ENCODE assay signal across 8 cellular contexts in the genomic region with DNA sequence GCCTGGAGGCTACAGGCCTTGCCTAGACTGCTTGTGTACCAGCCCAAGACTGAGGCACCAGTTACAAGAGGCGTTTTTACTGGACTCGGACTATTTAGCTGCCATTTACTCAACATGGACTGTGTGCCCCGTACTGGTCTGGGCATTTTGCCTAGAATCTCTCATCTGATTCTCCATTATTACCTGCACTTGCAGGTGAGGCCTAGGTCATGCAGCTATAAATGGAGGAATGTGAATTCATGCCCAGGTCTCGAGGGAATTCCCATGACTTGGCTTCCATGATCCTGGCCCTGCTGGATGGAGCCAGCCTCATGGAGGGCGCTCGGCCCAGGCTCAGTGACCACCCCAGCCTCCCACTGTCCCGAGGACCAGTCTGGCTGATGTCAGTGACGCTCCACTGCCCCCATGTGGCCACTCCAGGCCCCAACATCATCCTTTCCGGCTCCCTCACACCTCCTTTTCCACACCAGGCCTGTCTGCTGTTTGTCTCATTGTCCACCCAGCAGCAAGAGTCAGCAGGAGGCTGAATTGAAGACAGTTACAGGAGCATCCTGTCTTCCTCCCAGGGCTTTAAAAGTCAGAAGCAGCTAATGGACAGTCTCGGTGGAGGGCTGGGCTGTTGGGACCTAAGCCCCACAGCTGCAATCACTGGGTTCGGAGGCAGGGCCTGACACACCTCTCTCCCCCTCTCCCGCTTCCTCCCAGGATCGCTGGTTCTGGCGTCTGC. TPM values are rescaled to one million over a fixed set of nuclear protein-coding genes. Genes with fewer than 3 reads are reported as not detected.
A peak's percentile ranks its signal among the peaks of the same experiment; 100 is the strongest.
DNase-seq lines count a peak whose midpoint lies in the region; ATAC-seq and TF ChIP-seq lines count a peak whose summit lies in the region.

No MANE protein-coding gene starts in this region.

- WGBS in GM23248 (ENCODE audit: low coverage in 1 of 2, low lambda C conversion rate in 2 of 2, missing lambda C conversion rate in 2 of 2), 2 experiments: 53 to 57% methylated on average over 14 of the region's 14 CpGs

- H3K27me3 ChIP-seq in BJ (ENCODE audit: control insufficient read depth, insufficient read depth, low read length) (no peaks in the 10 kb centered on the region), GM23248 (replicated peaks; ENCODE audit: insufficient read depth) (no peaks in the 10 kb centered on the region)

- no peak overlapping the region for H2AFZ ChIP-seq in GM23248

- H3K27me3 Mint-ChIP-seq in activated T-cell treated with anti-CD3 and anti-CD28 coated beads, Interleukin-2, amount 50 U/mL, for 4 hours (ENCODE audit: low read depth): no peaks in the 10 kb centered on the region
- H3K27me3 Mint-ChIP-seq in neural crest cell (ENCODE audit: low read depth): no peaks in the 10 kb centered on the region

- H3K9me2 ChIP-seq in GM23248 (ENCODE audit: insufficient read depth): no peaks in the 10 kb centered on the region

- no peak overlapping the region for H3K9ac ChIP-seq in GM23248

- H3K4me1 Mint-ChIP-seq in activated T-cell treated with anti-CD3 and anti-CD28 coated beads, Interleukin-2, amount 50 U/mL, for 4 hours (ENCODE audit: low read depth): peaks cover 3% of the 10 kb centered on the region
- peaks cover 5% of the 10 kb centered on the region for H3K4me1 Mint-ChIP-seq in neural crest cell

- CTCF ChIA-PET in BJ (lab: Yijun Ruan, JAX): interaction anchor here (0.7 to 3.9 kb wide), 17 partner anchors 10 to 173 kb away, joined by 3 to 27 read pairs (median 5); a partner anchor contains a TSS

- no peak overlapping the region for H3K4me3 ChIP-seq in BJ (ENCODE audit: low read depth, low read length)
- no peak overlapping the region for H3K4me3 ChIP-seq in GM23248
- no peak overlapping the region for H3K4me3 ChIP-seq in fibroblast of pulmonary artery (replicated peaks; ENCODE audit: low read depth, low read length)

- in situ Hi-C loops in GM23248 (cut with MboI): no loop called here

- no peak overlapping the region for H3K4me2 ChIP-seq in GM23248 (ENCODE audit: unreplicated experiment)

- H3K36me3 ChIP-seq in BJ (ENCODE audit: control insufficient read depth, insufficient read depth, low read length) (peaks cover 10% of the 10 kb centered on the region), GM23248 (ENCODE audit: low read depth) (no peaks in the 10 kb centered on the region)

- TF ChIP-seq CTCF in BJ (IDR thresholded peaks at IDR 0.05; ENCODE audit: insufficient read depth, low read depth, low read length): peak; percentile 89
- TF ChIP-seq CTCF in fibroblast of pulmonary artery (IDR thresholded peaks at IDR 0.05; ENCODE audit: low read length, missing control alignments): peak; percentile 87
- TF ChIP-seq CTCF in neural crest cell (conservative IDR thresholded peaks at IDR 0.05): peak; percentile 80

- no peak for DNase-seq in BJ (ENCODE audit: low read depth)
- peak; percentile 77 for DNase-seq in GM23248
- peak; percentile 14 for DNase-seq in NCI-H82 treated with DMSO at 0.1 percent for 48 hours (lab: John Stamatoyannopoulos, UW; ENCODE audit: unreplicated experiment)
- DNase-seq in activated T-cell treated with anti-CD3 and anti-CD28 coated beads, Interleukin-2, amount 50 U/mL, for 4 hours: peak; percentile 24
- peak; percentile 72 for DNase-seq in fibroblast of pulmonary artery (ENCODE audit: low read depth)
- DNase-seq in neural crest cell (ENCODE audit: low read depth, low spot score): peak; percentile 78

- peak overlapping the region; percentile 19 for H3K27ac Mint-ChIP-seq in neural crest cell (ENCODE audit: unreplicated experiment)

- H3K4me1 ChIP-seq in GM23248 (ENCODE audit: insufficient read depth): peaks cover 10% of the 10 kb centered on the region; the same call in 1 of the 2 replicates

- H3K27ac ChIP-seq in GM23248: no peak overlapping the region

- H4K20me1 ChIP-seq in GM23248 (ENCODE audit: insufficient read depth): no peaks in the 10 kb centered on the region

- H3K36me3 Mint-ChIP-seq in activated T-cell treated with anti-CD3 and anti-CD28 coated beads, Interleukin-2, amount 50 U/mL, for 4 hours (ENCODE audit: insufficient read depth): peaks cover 15% of the 10 kb centered on the region
- H3K36me3 Mint-ChIP-seq in neural crest cell (ENCODE audit: low read depth): peaks cover 5% of the 10 kb centered on the region

- ATAC-seq in activated T-cell treated with anti-CD3 and anti-CD28 coated beads, Interleukin-2, amount 50 U/mL, for 4 hours: peak; percentile 65 to 75
- ATAC-seq in GM19328 (IDR thresholded peaks at IDR 0.05; ENCODE audit: unreplicated experiment) (no peak), HG02759 (IDR thresholded peaks at IDR 0.05; ENCODE audit: unreplicated experiment) (no peak)

- no peaks in the 10 kb centered on the region for H3K9me3 ChIP-seq in GM23248 (ENCODE audit: low read depth)

- POLR2A ChIA-PET in BJ (lab: Charles Lee): no interaction called here

- no peaks in the 10 kb centered on the region for H3K9me3 Mint-ChIP-seq in activated T-cell treated with anti-CD3 and anti-CD28 coated beads, Interleukin-2, amount 50 U/mL, for 4 hours
- no peaks in the 10 kb centered on the region for H3K9me3 Mint-ChIP-seq in neural crest cell

- H3F3A ChIP-seq in GM23248 (ENCODE audit: insufficient read depth): peaks cover 16% of the 10 kb centered on the region; the same call in 1 of the 2 replicates

- H3K4me3 Mint-ChIP-seq in activated T-cell treated with anti-CD3 and anti-CD28 coated beads, Interleukin-2, amount 50 U/mL, for 4 hours: no peak overlapping the region
- H3K4me3 Mint-ChIP-seq in neural crest cell: no peak overlapping the region

- no peaks in the 10 kb centered on the region for H3K79me2 ChIP-seq in GM23248 (ENCODE audit: insufficient read depth)

RNA-seq across cellular contexts. Expression of a gene that starts 8.7 kb away (rescaled TPM):
- polyA plus RNA-seq in BJ (2011; rRNA removed) (45.4 and 47.6 TPM in 2 replicates), GM23248 (2016; fragmentation: Nextera tagmentation; extraction: Ambion mirVana) (81.7 and 85.3 TPM in 2 replicates)
- polyA minus RNA-seq in BJ (2011; rRNA and poly(A)+ RNA removed): 41.9 and 44.0 TPM in 2 replicates
- total RNA-seq in GM23248 (2014; rRNA removed; shearing (Covaris generic)): 26.8 and 30.0 TPM in 2 replicates
- total RNA-seq in activated T-cell treated with anti-CD3 and anti-CD28 coated beads, Interleukin-2, amount 50 U/mL, for 4 hours: 10 to 100 TPM; 22.4 to 23.1 (median 22.9) TPM
- 34.0 and 37.8 TPM in 2 replicates for total RNA-seq in neural crest cell

RNA-seq across cellular contexts. Expression of a gene that starts 15.4 kb away (rescaled TPM):
- polyA plus RNA-seq in BJ (2011; rRNA removed) (182 and 261 TPM in 2 replicates), GM23248 (2016; fragmentation: Nextera tagmentation; extraction: Ambion mirVana) (245 and 247 TPM in 2 replicates)
- polyA minus RNA-seq in BJ (2011; rRNA and poly(A)+ RNA removed): 84.4 and 154 TPM in 2 replicates
- total RNA-seq in GM23248 (2014; rRNA removed; shearing (Covaris generic)): 166 and 183 TPM in 2 replicates
- 100 to 1,000 TPM; 307 to 331 (median 310) TPM for total RNA-seq in activated T-cell treated with anti-CD3 and anti-CD28 coated beads, Interleukin-2, amount 50 U/mL, for 4 hours
- 112 and 116 TPM in 2 replicates for total RNA-seq in neural crest cell

RNA-seq across cellular contexts. Expression of a gene that starts 23.0 kb away (rescaled TPM):
- polyA plus RNA-seq in BJ (2011; rRNA removed) (not detected in 2 replicates), GM23248 (2016; fragmentation: Nextera tagmentation; extraction: Ambion mirVana) (not detected in 2 replicates)
- not detected in 2 replicates for polyA minus RNA-seq in BJ (2011; rRNA and poly(A)+ RNA removed)
- not detected in 2 replicates for total RNA-seq in GM23248 (2014; rRNA removed; shearing (Covaris generic))
- total RNA-seq in activated T-cell treated with anti-CD3 and anti-CD28 coated beads, Interleukin-2, amount 50 U/mL, for 4 hours: not detected
- not detected in 2 replicates for total RNA-seq in neural crest cell

RNA-seq across cellular contexts. Expression of a gene that starts 42.7 kb away (rescaled TPM):
- polyA plus RNA-seq in BJ (2011; rRNA removed): 1.5 and 2.3 TPM in 2 replicates
- polyA minus RNA-seq in BJ (2011; rRNA and poly(A)+ RNA removed): 1.6 and 1.8 TPM in 2 replicates
- 7.1 and 8.5 TPM in 2 replicates for total RNA-seq in GM23248 (2014; rRNA removed; shearing (Covaris generic))
- polyA plus RNA-seq in GM23248 (2016; fragmentation: Nextera tagmentation; extraction: Ambion mirVana): 0.61 and 0.70 TPM in 2 replicates
- not detected for total RNA-seq in activated T-cell treated with anti-CD3 and anti-CD28 coated beads, Interleukin-2, amount 50 U/mL, for 4 hours
- total RNA-seq in neural crest cell: 2.8 and 2.9 TPM in 2 replicates

Comparison
In these comparisons a context has a peak if more than half of its experiments do, and no peak if none do; other contexts are left out.
1. ATAC-seq: peak in activated T-cell treated with anti-CD3 and anti-CD28 coated beads, Interleukin-2, amount 50 U/mL, for 4 hours (2 of 2); none in GM19328 (single experiment) and HG02759 (single experiment).
2. Peak in every context shown above with its lines, with median percentiles within 50 percentile points of each other: CTCF ChIP-seq.